Comparison of ENCODE assay signal across 8 cellular contexts in genomic region chr11:65817815-65818680, GRCh38. TPM values are rescaled to one million over a fixed set of nuclear protein-coding genes. Genes with fewer than 3 reads are reported as not detected.
DNase-seq lines count a peak whose midpoint lies in the region; ATAC-seq, FAIRE-seq and TF ChIP-seq lines count a peak whose summit lies in the region.

No MANE protein-coding gene starts in this region.

- H3K36me3 Mint-ChIP-seq in T-helper 2 cell treated with Interferon-gamma antibody and Interleukin-4, amounts not matched to agents 5 μg/mL and 100 μg/mL, for 36 hours (ENCODE audit: low read depth): no peaks in the 10 kb centered on the region
- H3K36me3 Mint-ChIP-seq in astrocyte (ENCODE audit: low read depth, unreplicated experiment): no peaks in the 10 kb centered on the region

- H3K4me3 ChIP-seq in astrocyte (ENCODE audit: insufficient read depth, low read depth, low read length) (peak overlapping the region; percentile 69), aorta (ENCODE audit: low read length in 2 of 2) (peak overlapping the region; percentile 71 to 94)

- H2AFZ ChIP-seq in astrocyte (ENCODE audit: low read depth, low read length): peak overlapping the region; percentile 89

- ATAC-seq in HG02840 (IDR thresholded peaks at IDR 0.05; ENCODE audit: low FRiP score, unreplicated experiment) (peak; percentile 66), aorta (ENCODE audit: low FRiP score) (peak; percentile 97)

- H3K4me1 Mint-ChIP-seq in T-helper 2 cell treated with Interferon-gamma antibody and Interleukin-4, amounts not matched to agents 5 μg/mL and 100 μg/mL, for 36 hours (ENCODE audit: low read depth): peaks cover 21% of the 10 kb centered on the region
- H3K4me1 Mint-ChIP-seq in astrocyte (ENCODE audit: low read depth, unreplicated experiment): no peaks in the 10 kb centered on the region

- peak overlapping the region; percentile 91 for H3K4me2 ChIP-seq in astrocyte (ENCODE audit: low read length)

- intact Hi-C loops in aorta (cut with DNase I): loop anchor here (2.0 to 10.0 kb wide), 5 partner anchors 37 to 193 kb away; partner anchors contain the start of gene AP5B1 (in 1 of the 2)

- peak; percentile 66 for DNase-seq in NCI-H1694 (lab: John Stamatoyannopoulos, UW)
- peak; percentile 90 for DNase-seq in T-helper 2 cell treated with Interferon-gamma antibody and Interleukin-4, amounts not matched to agents 5 μg/mL and 100 μg/mL, for 36 hours (ENCODE audit: low spot score)
- peak; percentile 48 for DNase-seq in astrocyte (ENCODE audit: low read depth)
- peak; percentile 88 for DNase-seq in hepatic stellate cell (ENCODE audit: low spot score)
- peak; percentile 55 for DNase-seq in renal cortical epithelial cell (ENCODE audit: low read depth)
- DNase-seq in aorta: peak; percentile 96 to 100

- H4K20me1 ChIP-seq in astrocyte (ENCODE audit: insufficient read depth, low read length): no peaks in the 10 kb centered on the region

- H3K4me3 Mint-ChIP-seq in T-helper 2 cell treated with Interferon-gamma antibody and Interleukin-4, amounts not matched to agents 5 μg/mL and 100 μg/mL, for 36 hours: peak overlapping the region; percentile 79
- H3K4me3 Mint-ChIP-seq in astrocyte (ENCODE audit: unreplicated experiment): peak overlapping the region; percentile 88

- no peaks in the 10 kb centered on the region for H3K4me1 ChIP-seq in astrocyte (ENCODE audit: insufficient read depth, low read length)
- no peaks in the 10 kb centered on the region for H3K4me1 ChIP-seq in aorta (ENCODE audit: control insufficient read depth in 1 of 2, insufficient read depth in 2 of 2, low read length in 2 of 2)

- H3K79me2 ChIP-seq in astrocyte (ENCODE audit: insufficient read depth, low read length): no peaks in the 10 kb centered on the region

- peak overlapping the region; percentile 80 for H3K27ac Mint-ChIP-seq in T-helper 2 cell treated with Interferon-gamma antibody and Interleukin-4, amounts not matched to agents 5 μg/mL and 100 μg/mL, for 36 hours
- peak overlapping the region; percentile 53 for H3K27ac Mint-ChIP-seq in astrocyte (ENCODE audit: unreplicated experiment)

- TF ChIP-seq CTCF in GM12874 (IDR thresholded peaks at IDR 0.05; ENCODE audit: insufficient read depth, low read depth, low read length) (peak; percentile 100), astrocyte (IDR thresholded peaks at IDR 0.05; ENCODE audit: insufficient read depth, low read depth, low read length) (peak; percentile 81)

- H3K36me3 ChIP-seq in astrocyte (ENCODE audit: insufficient read depth, low read length) (no peaks in the 10 kb centered on the region), aorta (ENCODE audit: control insufficient read depth in 1 of 2, insufficient read depth in 2 of 2, low read length in 1 of 2) (no peaks in the 10 kb centered on the region)

- FAIRE-seq in astrocyte (lab: Jason Lieb, UNC): no peak

- H3K9me3 Mint-ChIP-seq in T-helper 2 cell treated with Interferon-gamma antibody and Interleukin-4, amounts not matched to agents 5 μg/mL and 100 μg/mL, for 36 hours: no peaks in the 10 kb centered on the region
- no peaks in the 10 kb centered on the region for H3K9me3 Mint-ChIP-seq in astrocyte (ENCODE audit: unreplicated experiment)

- H3K27me3 ChIP-seq in astrocyte (ENCODE audit: insufficient read depth, low read length): peaks cover 3% of the 10 kb centered on the region
- H3K27me3 ChIP-seq in aorta (ENCODE audit: control insufficient read depth in 1 of 2, insufficient read depth in 2 of 2, low read length in 1 of 2): no peaks in the 10 kb centered on the region

- peak overlapping the region; percentile 76 for H3K9ac ChIP-seq in astrocyte (ENCODE audit: low read length)

- peaks cover 5% of the 10 kb centered on the region for H3K27me3 Mint-ChIP-seq in T-helper 2 cell treated with Interferon-gamma antibody and Interleukin-4, amounts not matched to agents 5 μg/mL and 100 μg/mL, for 36 hours (ENCODE audit: low read depth)
- peaks cover 11% of the 10 kb centered on the region for H3K27me3 Mint-ChIP-seq in astrocyte (ENCODE audit: low read depth, unreplicated experiment)

- 6 to 8% methylated on average over 54 to 74 of the region's 74 CpGs for WGBS in aorta, 2 donors

- H3K27ac ChIP-seq in astrocyte (ENCODE audit: low read depth, low read length) (no peak overlapping the region), aorta (ENCODE audit: low read depth in 1 of 2, low read length in 2 of 2) (no peak overlapping the region)

- H3K9me3 ChIP-seq in astrocyte (ENCODE audit: insufficient read depth, low read depth, low read length) (no peaks in the 10 kb centered on the region), aorta (ENCODE audit: control insufficient read depth, low read length) (no peaks in the 10 kb centered on the region)

RNA-seq across cellular contexts. Expression of gene SNX32, which starts 15.7 kb away (rescaled TPM):
- total RNA-seq in astrocyte (1.2 and 1.5 TPM in 2 replicates), renal cortical epithelial cell (0.40 TPM in 1 of 2 replicates, not detected in the other), aorta (1 to 10 TPM in 1 of 2 donors, under 1 TPM in 1; 0.39 to 2.4 TPM)
- 1 to 10 TPM in 1 of 2 donors, not detected in 1; 1.2 TPM for polyA plus RNA-seq in aorta

RNA-seq across cellular contexts. Expression of gene OVOL1, which starts 31.2 kb away (rescaled TPM):
- total RNA-seq in astrocyte (0.22 and 1.0 TPM in 2 replicates), renal cortical epithelial cell (0.20 and 5.2 TPM in 2 replicates), aorta (not detected)
- 1 to 10 TPM in 1 of 2 donors, under 1 TPM in 1; 0.28 to 3.9 TPM for polyA plus RNA-seq in aorta

RNA-seq across cellular contexts. Expression of gene AP5B1, which starts 37.3 kb away (rescaled TPM):
- total RNA-seq in astrocyte (10.4 and 10.9 TPM in 2 replicates), renal cortical epithelial cell (10.6 and 17.2 TPM in 2 replicates), aorta (10 to 100 TPM; 15.7 to 16.7 TPM)
- polyA plus RNA-seq in aorta: 10 to 100 TPM in 1 of 2 donors, 1 to 10 TPM in 1; 3.3 to 10.8 TPM

RNA-seq across cellular contexts. Expression of gene CFL1, which starts 39.9 kb away (rescaled TPM):
- 1,793 and 1,931 TPM in 2 replicates for total RNA-seq in astrocyte
- 1,035 and 1,160 TPM in 2 replicates for total RNA-seq in renal cortical epithelial cell
- 100 to 1,000 TPM; 563 to 812 TPM for total RNA-seq in aorta
- polyA plus RNA-seq in aorta: 100 to 1,000 TPM; 571 to 688 TPM

RNA-seq across cellular contexts. Expression of gene MUS81, which starts 42.2 kb away (rescaled TPM):
- total RNA-seq in astrocyte: 59.9 and 64.3 TPM in 2 replicates
- total RNA-seq in renal cortical epithelial cell: 37.0 and 52.4 TPM in 2 replicates
- 10 to 100 TPM; 60.7 to 63.1 TPM for total RNA-seq in aorta
- polyA plus RNA-seq in aorta: 100 to 1,000 TPM in 1 of 2 donors, 10 to 100 TPM in 1; 40.7 to 102 TPM

Comparison
In these comparisons a context has a peak if more than half of its experiments do, and no peak if none do; other contexts are left out.
1. DNase-seq: peak in every context shown above with its lines; median percentile 98 in aorta; 90 in T-helper 2 cell treated with Interferon-gamma antibody and Interleukin-4, amounts not matched to agents 5 μg/mL and 100 μg/mL, for 36 hours; 88 in hepatic stellate cell; 66 in NCI-H1694; 55 in renal cortical epithelial cell; 48 in astrocyte.